In genomic region chr18:35941299-35941698, GRCh38 we compare ENCODE assay signal across 21 cellular contexts.
"Had no signal": no experiment of that assay in that cellular context is flagged by ENCODE, and none has a peak within 500 bp of the region (broad histone marks: within the 10 kb centered on the region; RNA-seq: fewer than 3 reads in every experiment).

No MANE protein-coding gene starts in this region.

- H3K36me3 ChIP-seq: neutrophil, thoracic aorta had no signal

- H3K4me3 Mint-ChIP-seq: activated B cell treated with CpG ODN at 0.5 μM for 24 hours; activated naive CD8-positive, alpha-beta T cell; naive B cell; nephron progenitor cell had no signal

- DNase-seq: activated B cell treated with CpG ODN at 0.5 μM for 24 hours; activated effector memory CD4-positive, alpha-beta T cell treated with Interleukin-2 at 50 U/mL for 16 hours; activated naive CD4-positive, alpha-beta T cell treated with Interleukin-2 at 50 U/mL for 16 hours; activated T-cell treated with anti-CD3 and anti-CD28 coated beads for 4 hours; anterior cingulate cortex; body of pancreas; dermis blood vessel endothelial cell; effector CD4-positive, alpha-beta T cell; islet precursor cell; left ventricle myocardium superior; naive B cell; nephron progenitor cell; stimulated activated CD4-positive, alpha-beta T cell treated with anti-CD3 and anti-CD28 coated beads, Interleukin-12 subunit alpha, Interleukin-12 subunit beta, amount 100 ng/mL, for 4 hours; stimulated activated CD4-positive, alpha-beta T cell treated with anti-CD3 and anti-CD28 coated beads, Interleukin-4, amount 100 ng/mL, for 1 hour; stimulated activated naive CD8-positive, alpha-beta T cell treated with anti-CD3 and anti-CD28 coated beads, Interleukin-15, Interleukin-2, amounts not matched to agents 100 U/mL and 50 U/mL, for 24 hours; trophoblast cell had no signal

- H3K4me3 ChIP-seq: body of pancreas, skin epidermis, thoracic aorta had no signal

- H3K27ac ChIP-seq: body of pancreas, neutrophil, skin epidermis, thoracic aorta had no signal

- H3K36me3 Mint-ChIP-seq: activated naive CD8-positive, alpha-beta T cell; naive B cell had no signal

- H3K4me1 ChIP-seq: body of pancreas had no signal

- H3K9me3 Mint-ChIP-seq: activated B cell treated with CpG ODN at 0.5 μM for 24 hours had no signal

- H3K27ac Mint-ChIP-seq: activated B cell treated with CpG ODN at 0.5 μM for 24 hours; activated naive CD8-positive, alpha-beta T cell; naive B cell; nephron progenitor cell; progenitor cell of endocrine pancreas had no signal

- H3K9me3 ChIP-seq: body of pancreas, neutrophil, thoracic aorta had no signal

- H3K27me3 ChIP-seq: body of pancreas, neutrophil had no signal

- H3K27me3 Mint-ChIP-seq: progenitor cell of endocrine pancreas had no signal

- H3K4me1 Mint-ChIP-seq: activated B cell treated with CpG ODN at 0.5 μM for 24 hours, naive B cell, nephron progenitor cell had no signal
